In the genomic region with DNA sequence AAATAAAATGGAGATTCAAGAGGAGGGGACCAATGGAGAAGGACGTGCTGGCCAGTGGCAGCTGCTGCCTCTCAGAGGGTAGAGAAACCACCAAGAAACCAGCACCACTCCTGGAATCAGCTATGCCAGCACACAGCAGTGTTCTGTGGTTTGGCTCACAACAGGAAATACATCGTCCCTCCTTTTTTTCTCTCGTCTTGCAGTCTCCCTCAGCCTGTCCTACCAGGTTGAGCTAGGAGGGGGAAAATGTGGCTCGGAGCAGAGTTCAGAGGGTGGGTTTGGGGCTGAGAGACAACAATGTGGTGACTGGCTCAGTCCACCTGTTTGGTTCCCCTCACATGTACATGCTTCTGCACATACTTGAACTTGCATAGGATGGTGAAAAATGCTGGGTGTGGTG, we compare ENCODE assay signal across 1 cellular context.
TF ChIP-seq lines count a peak whose summit lies in the region.

No MANE protein-coding gene starts in this region.

TF ChIP-seq in HepG2, 621 proteins besides CTCF, POLR2A, EP300 and RAD21:
- TF ChIP-seq PPARG (CRISPR knock-in tag; conservative IDR thresholded peaks at IDR 0.05) (no peak), TCF12 (IDR thresholded peaks at IDR 0.05) (no peak), TCF12 (CRISPR knock-in tag; IDR thresholded peaks at IDR 0.05) (no peak), HNRNPH1 (optimal IDR thresholded peaks at IDR 0.05; ENCODE audit: low read depth, low read length) (no peak), ETV6 (CRISPR knock-in tag; conservative IDR thresholded peaks at IDR 0.05) (no peak), SMAD1 (CRISPR knock-in tag; IDR thresholded peaks at IDR 0.05; ENCODE audit: borderline replicate concordance, low read depth) (no peak), IKZF4 (CRISPR knock-in tag; IDR thresholded peaks at IDR 0.05; ENCODE audit: borderline replicate concordance, low read depth, not compliant biosample characterization) (no peak), ZNF207 (IDR thresholded peaks at IDR 0.05; ENCODE audit: borderline replicate concordance) (no peak), ZMYM3 (CRISPR knock-in tag; IDR thresholded peaks at IDR 0.05) (no peak), ZNF430 (CRISPR knock-in tag; IDR thresholded peaks at IDR 0.05) (no peak), SAP130 (CRISPR knock-in tag; IDR thresholded peaks at IDR 0.05; ENCODE audit: low read depth) (no peak), NR1H2 (CRISPR knock-in tag; IDR thresholded peaks at IDR 0.05; ENCODE audit: borderline replicate concordance, low read depth) (no peak), KLF6 (CRISPR knock-in tag; IDR thresholded peaks at IDR 0.05) (no peak), CHCHD3 (CRISPR knock-in tag; IDR thresholded peaks at IDR 0.05) (no peak), ZNF597 (CRISPR knock-in tag; IDR thresholded peaks at IDR 0.05) (no peak)
- TF ChIP-seq, protein P1, sequence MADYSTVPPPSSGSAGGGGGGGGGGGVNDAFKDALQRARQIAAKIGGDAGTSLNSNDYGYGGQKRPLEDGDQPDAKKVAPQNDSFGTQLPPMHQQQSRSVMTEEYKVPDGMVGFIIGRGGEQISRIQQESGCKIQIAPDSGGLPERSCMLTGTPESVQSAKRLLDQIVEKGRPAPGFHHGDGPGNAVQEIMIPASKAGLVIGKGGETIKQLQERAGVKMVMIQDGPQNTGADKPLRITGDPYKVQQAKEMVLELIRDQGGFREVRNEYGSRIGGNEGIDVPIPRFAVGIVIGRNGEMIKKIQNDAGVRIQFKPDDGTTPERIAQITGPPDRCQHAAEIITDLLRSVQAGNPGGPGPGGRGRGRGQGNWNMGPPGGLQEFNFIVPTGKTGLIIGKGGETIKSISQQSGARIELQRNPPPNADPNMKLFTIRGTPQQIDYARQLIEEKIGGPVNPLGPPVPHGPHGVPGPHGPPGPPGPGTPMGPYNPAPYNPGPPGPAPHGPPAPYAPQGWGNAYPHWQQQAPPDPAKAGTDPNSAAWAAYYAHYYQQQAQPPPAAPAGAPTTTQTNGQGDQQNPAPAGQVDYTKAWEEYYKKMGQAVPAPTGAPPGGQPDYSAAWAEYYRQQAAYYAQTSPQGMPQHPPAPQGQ (CRISPR knock-in tag; IDR thresholded peaks at IDR 0.05; ENCODE audit: borderline replicate concordance): no peak
- TF ChIP-seq, protein P2, sequence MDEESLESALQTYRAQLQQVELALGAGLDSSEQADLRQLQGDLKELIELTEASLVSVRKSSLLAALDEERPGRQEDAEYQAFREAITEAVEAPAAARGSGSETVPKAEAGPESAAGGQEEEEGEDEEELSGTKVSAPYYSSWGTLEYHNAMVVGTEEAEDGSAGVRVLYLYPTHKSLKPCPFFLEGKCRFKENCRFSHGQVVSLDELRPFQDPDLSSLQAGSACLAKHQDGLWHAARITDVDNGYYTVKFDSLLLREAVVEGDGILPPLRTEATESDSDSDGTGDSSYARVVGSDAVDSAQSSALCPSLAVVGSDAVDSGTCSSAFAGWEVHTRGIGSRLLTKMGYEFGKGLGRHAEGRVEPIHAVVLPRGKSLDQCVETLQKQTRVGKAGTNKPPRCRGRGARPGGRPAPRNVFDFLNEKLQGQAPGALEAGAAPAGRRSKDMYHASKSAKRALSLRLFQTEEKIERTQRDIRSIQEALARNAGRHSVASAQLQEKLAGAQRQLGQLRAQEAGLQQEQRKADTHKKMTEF (CRISPR knock-in tag; IDR thresholded peaks at IDR 0.05): no peak
- TF ChIP-seq, protein P3, sequence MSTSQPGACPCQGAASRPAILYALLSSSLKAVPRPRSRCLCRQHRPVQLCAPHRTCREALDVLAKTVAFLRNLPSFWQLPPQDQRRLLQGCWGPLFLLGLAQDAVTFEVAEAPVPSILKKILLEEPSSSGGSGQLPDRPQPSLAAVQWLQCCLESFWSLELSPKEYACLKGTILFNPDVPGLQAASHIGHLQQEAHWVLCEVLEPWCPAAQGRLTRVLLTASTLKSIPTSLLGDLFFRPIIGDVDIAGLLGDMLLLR (CRISPR knock-in tag; IDR thresholded peaks at IDR 0.05): no peak
